In genomic region chr12:125287155-125287847, GRCh38 we compare ENCODE assay signal across 16 cellular contexts.
A peak's percentile ranks its signal among the peaks of the same experiment; 100 is the strongest.
DNase-seq lines count a peak whose midpoint lies in the region; ATAC-seq and TF ChIP-seq lines count a peak whose summit lies in the region.
"Had no signal": no experiment of that assay in that cellular context is flagged by ENCODE, and none has a peak within 500 bp of the region (broad histone marks: within the 10 kb centered on the region; RNA-seq: fewer than 3 reads in every experiment).

No MANE protein-coding gene starts in this region.

- in situ Hi-C loops in GM13977 (cut with MboI; ENCODE audit: low pct_unique_long_range_greater_than_20kb, low sequenced_read_pairs, unreplicated experiment), result no loop called here

- ATAC-seq in GM19035 (IDR thresholded peaks at IDR 0.05; ENCODE audit: unreplicated experiment), result peak; percentile 84
- peak; percentile 51 for ATAC-seq in GM21737 (IDR thresholded peaks at IDR 0.05; ENCODE audit: unreplicated experiment)
- peak; percentile 69 for ATAC-seq in HG03342 (IDR thresholded peaks at IDR 0.05; ENCODE audit: unreplicated experiment)
- ATAC-seq in naive thymus-derived CD8-positive, alpha-beta T cell, result no peak
- no peak for ATAC-seq in esophagus mucosa
- ATAC-seq: left lobe of liver had no signal

- H3K27me3 Mint-ChIP-seq in naive thymus-derived CD8-positive, alpha-beta T cell, result peaks cover 7 to 34% (median 11%) of the 10 kb centered on the region in 5 donors
- peaks cover 97% of the 10 kb centered on the region for H3K27me3 Mint-ChIP-seq in Calu3 (ENCODE audit: unreplicated experiment)

- CTCF ChIA-PET in Calu3 (lab: Charles Lee), result no interaction called here

- BruUV-seq in Calu3 (replicated peaks; lab: Mats Ljungman, UMichigan), result no TSS peak

- no peak overlapping the region for H3K4me3 Mint-ChIP-seq in naive thymus-derived CD8-positive, alpha-beta T cell
- H3K4me3 Mint-ChIP-seq in Calu3 (ENCODE audit: low read depth, unreplicated experiment), result no peak overlapping the region
- H3K4me3 Mint-ChIP-seq: activated T-helper 1 cell treated with anti-CD3 and anti-CD28 coated beads, Interleukin-12 subunit alpha, Interleukin-12 subunit beta, Interleukin-2, Interleukin-4 antibody, amounts not matched to agents 30 ng/mL and 10 ng/mL and 1 ng/mL, durations not matched to agents 14 hours and 24 hours and 36 hours had no signal

- peak; percentile 39 for DNase-seq in GM13977 (ENCODE audit: low spot score)
- no peak for DNase-seq in activated gamma-delta T cell (lab: John Stamatoyannopoulos, UW)
- no peak for DNase-seq in naive thymus-derived CD8-positive, alpha-beta T cell
- DNase-seq in Calu3, result no peak
- DNase-seq: activated CD4-positive, alpha-beta T cell treated with anti-CD3 and anti-CD28 coated beads for 48 hours; GF-D8; hippocampal formation; NCI-H510A; stimulated activated CD4-positive, alpha-beta T cell treated with anti-CD3 and anti-CD28 coated beads, Interleukin-15, amount 100 ng/mL, for 24 hours; tibial artery had no signal

- no peak overlapping the region for H3K27ac Mint-ChIP-seq in naive thymus-derived CD8-positive, alpha-beta T cell
- no peak overlapping the region for H3K27ac Mint-ChIP-seq in Calu3 (ENCODE audit: unreplicated experiment)
- H3K27ac Mint-ChIP-seq: activated T-helper 1 cell treated with anti-CD3 and anti-CD28 coated beads, Interleukin-12 subunit alpha, Interleukin-12 subunit beta, Interleukin-2, Interleukin-4 antibody, amounts not matched to agents 30 ng/mL and 10 ng/mL and 1 ng/mL, durations not matched to agents 14 hours and 24 hours and 36 hours had no signal

- TF ChIP-seq CTCF in GM13977 (IDR thresholded peaks at IDR 0.05; ENCODE audit: extremely low read depth, insufficient read depth, missing control alignments) (no peak), Calu3 (IDR thresholded peaks at IDR 0.05; ENCODE audit: unreplicated experiment) (no peak)

- intact Hi-C loops in Calu3 (cut with micrococcal nuclease; ENCODE audit: unreplicated experiment), result no loop called here

- no peaks in the 10 kb centered on the region for H3K4me1 Mint-ChIP-seq in naive thymus-derived CD8-positive, alpha-beta T cell
- no peaks in the 10 kb centered on the region for H3K4me1 Mint-ChIP-seq in Calu3 (ENCODE audit: low read depth, unreplicated experiment)

- no peaks in the 10 kb centered on the region for H3K36me3 Mint-ChIP-seq in naive thymus-derived CD8-positive, alpha-beta T cell
- no peaks in the 10 kb centered on the region for H3K36me3 Mint-ChIP-seq in Calu3 (ENCODE audit: insufficient read depth, unreplicated experiment)

- POLR2A ChIA-PET in naive thymus-derived CD8-positive, alpha-beta T cell (lab: Charles Lee), result no interaction called here

- H3K9me3 Mint-ChIP-seq in naive thymus-derived CD8-positive, alpha-beta T cell, result peaks cover 0 to 2% (median 0%) of the 10 kb centered on the region in 9 donors
- peaks cover 2% of the 10 kb centered on the region for H3K9me3 Mint-ChIP-seq in Calu3 (ENCODE audit: low read depth, unreplicated experiment)
- H3K9me3 Mint-ChIP-seq: activated T-helper 1 cell treated with anti-CD3 and anti-CD28 coated beads, Interleukin-12 subunit alpha, Interleukin-12 subunit beta, Interleukin-2, Interleukin-4 antibody, amounts not matched to agents 30 ng/mL and 10 ng/mL and 1 ng/mL, durations not matched to agents 14 hours and 24 hours and 36 hours had no signal

Comparison
In these comparisons a context has a peak if more than half of its experiments do, and no peak if none do; other contexts are left out.
1. ATAC-seq: peak in GM19035 (single experiment), GM21737 (single experiment) and HG03342 (single experiment); none in naive thymus-derived CD8-positive, alpha-beta T cell (0 of 2) and esophagus mucosa (single experiment).